8 cellular contexts compared by ENCODE assay signal in genomic region chr3:143973352-143974021, GRCh38. TPM values are rescaled to one million over a fixed set of nuclear protein-coding genes. Genes with fewer than 3 reads are reported as not detected.
DNase-seq lines count a peak whose midpoint lies in the region; ATAC-seq and TF ChIP-seq lines count a peak whose summit lies in the region.

No MANE protein-coding gene starts in this region.

- intact Hi-C loops in body of pancreas (cut with DNase I), result no loop called here

- peak overlapping the region; percentile 87 for H3K4me3 ChIP-seq in NB4 (ENCODE audit: low read depth, low read length)
- H3K4me3 ChIP-seq in body of pancreas, result peak overlapping the region; percentile 87 to 94

- no peaks in the 10 kb centered on the region for H3K9me3 ChIP-seq in body of pancreas

- TF ChIP-seq CTCF in NB4 (IDR thresholded peaks at IDR 0.05; ENCODE audit: low read depth, low read length) (no peak), body of pancreas (IDR thresholded peaks at IDR 0.05) (peak in 1 of 7 experiments; percentile 0)

- H3K4me1 ChIP-seq in body of pancreas, result peaks cover 31% of the 10 kb centered on the region

- TF ChIP-seq POLR2A in NB4 (IDR thresholded peaks at IDR 0.05; ENCODE audit: extremely low read depth, insufficient read length) (no peak), body of pancreas (IDR thresholded peaks at IDR 0.05) (no peak)

- DNase-seq in NCI-H524 (lab: John Stamatoyannopoulos, UW) (peak; percentile 62 to 76), NCI-H524 treated with DMSO at 0.1 percent for 48 hours (lab: John Stamatoyannopoulos, UW) (no peak), NB4 (ENCODE audit: low read depth) (peak; percentile 22), body of pancreas (no peak), kidney glomerular epithelial cell (lab: John Stamatoyannopoulos, UW) (peak; percentile 58), superior temporal gyrus (ENCODE audit: extremely low spot score) (peak; percentile 71), 8988T (no peak), NCI-H446 (lab: John Stamatoyannopoulos, UW) (no peak)

- no peak for ATAC-seq in body of pancreas

- no peaks in the 10 kb centered on the region for H3K27me3 ChIP-seq in body of pancreas

- H3K36me3 ChIP-seq in body of pancreas (replicated peaks in 1 of 2; ENCODE audit: insufficient read depth in 1 of 2, low read depth in 2 of 2), result no peaks in the 10 kb centered on the region

- peak overlapping the region; percentile 95 to 99 (median 95) for H3K27ac ChIP-seq in body of pancreas

- 1% methylated on average over 24 of the region's 24 CpGs for WGBS in body of pancreas, 2 donors

RNA-seq across cellular contexts. Expression of gene DIPK2A, which starts 1.9 kb away (rescaled TPM):
- 10 to 100 TPM in 1 of 2 donors, 1 to 10 TPM in 1; 9.2 to 13.2 TPM for total RNA-seq in body of pancreas

Comparison
In these comparisons a context has a peak if more than half of its experiments do, and no peak if none do; other contexts are left out.
1. DNase-seq: peak in NCI-H524 (2 of 2), NB4 (single experiment), kidney glomerular epithelial cell (single experiment) and superior temporal gyrus (single experiment); none in NCI-H524 treated with DMSO at 0.1 percent for 48 hours (single experiment), body of pancreas (0 of 4), 8988T (single experiment) and NCI-H446 (0 of 2).